In the genomic region with DNA sequence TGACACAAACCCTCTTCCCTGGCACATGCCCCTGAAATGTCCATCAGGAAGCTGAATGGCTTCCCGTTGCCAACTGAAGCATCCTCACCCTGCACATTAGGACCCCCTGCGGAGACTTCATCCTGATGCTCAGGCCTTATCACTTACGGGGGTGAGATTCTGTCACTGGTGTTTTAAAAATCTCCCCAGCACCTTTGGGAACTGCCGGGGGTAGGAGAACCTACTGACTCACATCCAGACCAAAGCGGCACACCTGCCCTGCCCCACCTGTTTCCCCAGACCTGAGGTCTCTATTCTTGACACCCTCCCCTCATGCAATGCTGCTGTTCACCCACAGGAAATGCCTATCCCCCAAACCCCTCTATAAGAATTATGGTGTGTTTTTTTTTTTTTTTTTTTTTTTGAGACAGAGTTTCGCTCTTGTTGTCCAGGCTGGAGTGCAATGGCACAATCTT, we compare ENCODE assay signal across 13 cellular contexts.
DNase-seq lines count a peak whose midpoint lies in the region; ATAC-seq and TF ChIP-seq lines count a peak whose summit lies in the region.
"Had no signal": no experiment of that assay in that cellular context is flagged by ENCODE, and none has a peak within 500 bp of the region (broad histone marks: within the 10 kb centered on the region; RNA-seq: fewer than 3 reads in every experiment).

No MANE protein-coding gene starts in this region.

- peak; percentile 68 for DNase-seq in activated CD8-positive, alpha-beta memory T cell treated with anti-CD3 and anti-CD28 coated beads for 24 hours
- DNase-seq in activated CD8-positive, alpha-beta memory T cell treated with anti-CD3 and anti-CD28 coated beads, Interleukin-2, amount 50 U/mL, for 48 hours: no peak
- DNase-seq in NOMO-1 (lab: John Stamatoyannopoulos, UW; ENCODE audit: unreplicated experiment in 2 of 2): no peak
- DNase-seq: central memory CD4-positive, alpha-beta T cell; Karpas-422; stimulated activated CD4-positive, alpha-beta T cell treated with anti-CD3 and anti-CD28 coated beads, Interleukin-1b, Interleukin-23, amount 100 ng/mL, for 48 hours had no signal

- ATAC-seq in stimulated activated memory B cell treated with anti-CD40 and anti-IgM and Interleukin-4, amounts not matched to agents 10 μg/mL and 1 μg/mL and 100 μg/mL, for 72 hours: no peak
- ATAC-seq in HG03342 (IDR thresholded peaks at IDR 0.05; ENCODE audit: unreplicated experiment): no peak
- no peak for ATAC-seq in HG03045 (IDR thresholded peaks at IDR 0.05; ENCODE audit: unreplicated experiment)
- ATAC-seq: right cardiac atrium had no signal

- H3K4me1 ChIP-seq in Loucy (ENCODE audit: insufficient read depth, low read length, poor library complexity, severe bottlenecking): peaks cover 76% of the 10 kb centered on the region

- H3K4me3 ChIP-seq in Loucy (ENCODE audit: low read length, poor library complexity, severe bottlenecking): no peak overlapping the region
- H3K4me3 ChIP-seq: tibial nerve had no signal

- no peaks in the 10 kb centered on the region for H4K20me1 ChIP-seq in Loucy (ENCODE audit: insufficient read depth, low read length, poor library complexity, severe bottlenecking)

- peak overlapping the region; percentile 27 for H3K4me2 ChIP-seq in Loucy (ENCODE audit: low read depth, low read length, poor library complexity, severe bottlenecking)

- H3K79me2 ChIP-seq in Loucy (ENCODE audit: insufficient read depth, low read length): no peaks in the 10 kb centered on the region

- H3K9me3 Mint-ChIP-seq in activated naive CD8-positive, alpha-beta T cell (ENCODE audit: low read depth): no peaks in the 10 kb centered on the region
- no peaks in the 10 kb centered on the region for H3K9me3 Mint-ChIP-seq in stimulated activated memory B cell treated with anti-CD40 and anti-IgM and Interleukin-4, amounts not matched to agents 10 μg/mL and 1 μg/mL and 100 μg/mL, for 72 hours

- H3K9me2 ChIP-seq in Loucy (replicated peaks; ENCODE audit: low read depth, low read length): no peaks in the 10 kb centered on the region

- peak overlapping the region; percentile 67 for H3K4me3 Mint-ChIP-seq in activated naive CD8-positive, alpha-beta T cell
- no peak overlapping the region for H3K4me3 Mint-ChIP-seq in stimulated activated memory B cell treated with anti-CD40 and anti-IgM and Interleukin-4, amounts not matched to agents 10 μg/mL and 1 μg/mL and 100 μg/mL, for 72 hours

- no peak for TF ChIP-seq CTCF in Loucy (conservative IDR thresholded peaks at IDR 0.05; ENCODE audit: low read length)

- H3K27me3 ChIP-seq in Loucy (ENCODE audit: insufficient read depth, low read length, poor library complexity, severe bottlenecking): no peaks in the 10 kb centered on the region
- H3K27me3 ChIP-seq: tibial nerve had no signal

- H2AFZ ChIP-seq in Loucy (ENCODE audit: low read length): no peak overlapping the region

- H3F3A ChIP-seq in Loucy (ENCODE audit: low read depth): no peaks in the 10 kb centered on the region

- H3K9ac ChIP-seq in Loucy (ENCODE audit: low read depth, low read length, poor library complexity, severe bottlenecking): peak overlapping the region; percentile 5

- peaks cover 29% of the 10 kb centered on the region for H3K36me3 Mint-ChIP-seq in activated naive CD8-positive, alpha-beta T cell
- peaks cover 70% of the 10 kb centered on the region for H3K36me3 Mint-ChIP-seq in stimulated activated memory B cell treated with anti-CD40 and anti-IgM and Interleukin-4, amounts not matched to agents 10 μg/mL and 1 μg/mL and 100 μg/mL, for 72 hours

- H3K27ac Mint-ChIP-seq in activated naive CD8-positive, alpha-beta T cell: peak overlapping the region; percentile 97
- peak overlapping the region; percentile 78 for H3K27ac Mint-ChIP-seq in stimulated activated memory B cell treated with anti-CD40 and anti-IgM and Interleukin-4, amounts not matched to agents 10 μg/mL and 1 μg/mL and 100 μg/mL, for 72 hours

- peaks cover 90% of the 10 kb centered on the region for H3K4me1 Mint-ChIP-seq in activated naive CD8-positive, alpha-beta T cell (ENCODE audit: low read depth)
- peaks cover 86% of the 10 kb centered on the region for H3K4me1 Mint-ChIP-seq in stimulated activated memory B cell treated with anti-CD40 and anti-IgM and Interleukin-4, amounts not matched to agents 10 μg/mL and 1 μg/mL and 100 μg/mL, for 72 hours

- H3K27me3 Mint-ChIP-seq in activated naive CD8-positive, alpha-beta T cell: no peaks in the 10 kb centered on the region
- no peaks in the 10 kb centered on the region for H3K27me3 Mint-ChIP-seq in stimulated activated memory B cell treated with anti-CD40 and anti-IgM and Interleukin-4, amounts not matched to agents 10 μg/mL and 1 μg/mL and 100 μg/mL, for 72 hours

- no peaks in the 10 kb centered on the region for H3K9me3 ChIP-seq in Loucy (ENCODE audit: insufficient read depth, low read depth, low read length)
- H3K9me3 ChIP-seq: tibial nerve had no signal

- H3K36me3 ChIP-seq in Loucy (ENCODE audit: insufficient read depth, low read length): no peaks in the 10 kb centered on the region
